Comparison of ENCODE assay signal across 9 cellular contexts in the genomic region with DNA sequence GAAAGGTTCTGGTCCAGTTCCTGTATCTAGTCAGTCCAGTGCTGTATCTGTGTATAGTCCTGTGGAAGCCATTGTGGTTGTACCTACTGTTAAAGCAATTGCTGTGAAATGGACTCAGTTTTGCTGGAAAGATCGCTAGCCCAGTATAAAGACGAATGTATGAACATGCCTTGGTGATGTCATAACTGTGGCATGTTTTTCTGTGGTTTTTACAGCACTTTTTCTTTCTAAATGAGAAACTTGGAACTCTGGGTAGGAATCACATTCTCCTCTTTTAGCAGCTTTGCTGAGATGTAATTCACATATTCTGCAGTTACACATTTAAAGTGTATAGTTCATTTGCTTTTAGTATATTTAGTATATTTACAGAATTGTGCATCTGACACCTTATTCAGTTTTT. TPM values are rescaled to one million over a fixed set of nuclear protein-coding genes. Genes with fewer than 3 reads are reported as not detected.
DNase-seq lines count a peak whose midpoint lies in the region; FAIRE-seq and TF ChIP-seq lines count a peak whose summit lies in the region.
"Had no signal": no experiment of that assay in that cellular context is flagged by ENCODE, and none has a peak within 500 bp of the region (broad histone marks: within the 10 kb centered on the region; RNA-seq: fewer than 3 reads in every experiment).

No MANE protein-coding gene starts in this region.

- no peak overlapping the region for H2BK15ac ChIP-seq in mesenchymal stem cell (ENCODE audit: low read depth, poor library complexity, severe bottlenecking)

- H2AK5ac ChIP-seq in mesenchymal stem cell (ENCODE audit: low read length, severe bottlenecking): no peak overlapping the region

- DNase-seq in AG10803 (ENCODE audit: low read depth) (peak; percentile 69), HT1080 (ENCODE audit: low read depth) (peak; percentile 53), bronchial epithelial cell (ENCODE audit: low read depth) (peak; percentile 77), mesenchymal stem cell (peak; percentile 75), NCI-H1105 treated with DMSO at 0.1 percent for 48 hours (lab: John Stamatoyannopoulos, UW) (no peak), NCI-H82 treated with DMSO at 0.1 percent for 48 hours (lab: John Stamatoyannopoulos, UW; ENCODE audit: unreplicated experiment) (no peak), HuH-7 (ENCODE audit: low spot score) (no peak)
- no peak for DNase-seq in activated CD4-positive, CD25-positive, alpha-beta regulatory T cell treated with anti-CD3 and anti-CD28 coated beads, Interleukin-2, amount 50 U/mL, for 72 hours
- DNase-seq: stimulated activated naive CD4-positive, alpha-beta T cell had no signal

- 14% methylated on average over 2 of the region's 2 CpGs for WGBS in mesenchymal stem cell

- peaks cover 3% of the 10 kb centered on the region for H3K36me3 ChIP-seq in bronchial epithelial cell (ENCODE audit: control insufficient read depth, insufficient read depth, low read length)
- peaks cover 4 to 39% of the 10 kb centered on the region in 2 experiments for H3K36me3 ChIP-seq in mesenchymal stem cell (ENCODE audit: control insufficient read depth in 1 of 2, insufficient read depth in 2 of 2, low read depth in 1 of 2, low read length in 2 of 2)

- H3K27ac ChIP-seq in mesenchymal stem cell (ENCODE audit: low read length, poor library complexity, severe bottlenecking): peak overlapping the region; percentile 57

- peaks cover 3% of the 10 kb centered on the region for H3K4me1 ChIP-seq in mesenchymal stem cell (ENCODE audit: control insufficient read depth, insufficient read depth, low read depth, low read length)

- no peaks in the 10 kb centered on the region for H3K9me3 ChIP-seq in mesenchymal stem cell (ENCODE audit: control insufficient read depth, low read length)

- H2BK12ac ChIP-seq in mesenchymal stem cell (ENCODE audit: low read length in 2 of 2): no peak overlapping the region

- H3K4me3 ChIP-seq in AG10803 (ENCODE audit: low read length) (no peak overlapping the region), bronchial epithelial cell (ENCODE audit: low read depth, low read length) (no peak overlapping the region), mesenchymal stem cell (ENCODE audit: insufficient read depth in 1 of 2, low read depth in 1 of 2, low read length in 2 of 2) (no peak overlapping the region)

- H3K4ac ChIP-seq in mesenchymal stem cell (ENCODE audit: low read depth in 1 of 2, low read length in 2 of 2): no peak overlapping the region

- H3K9ac ChIP-seq in mesenchymal stem cell (ENCODE audit: low read length): peak overlapping the region; percentile 39

- H3K4me2 ChIP-seq in mesenchymal stem cell (ENCODE audit: low read length, poor library complexity, severe bottlenecking): no peak overlapping the region

- H3K23ac ChIP-seq in mesenchymal stem cell (ENCODE audit: low read length in 2 of 2): no peak overlapping the region

- H3K27me3 ChIP-seq in bronchial epithelial cell (ENCODE audit: control insufficient read depth, insufficient read depth, low read length) (no peaks in the 10 kb centered on the region), mesenchymal stem cell (ENCODE audit: control insufficient read depth in 1 of 2, insufficient read depth in 1 of 2, low read length in 2 of 2) (no peaks in the 10 kb centered on the region)

- no peak overlapping the region for H4K91ac ChIP-seq in mesenchymal stem cell (ENCODE audit: low read length)

- no peak overlapping the region for H3K18ac ChIP-seq in mesenchymal stem cell (ENCODE audit: low read depth in 1 of 2, low read length in 2 of 2)

- no peak overlapping the region for H2BK120ac ChIP-seq in mesenchymal stem cell (ENCODE audit: low read depth, low read length)

- no peak overlapping the region for H2BK5ac ChIP-seq in mesenchymal stem cell (ENCODE audit: low read depth, low read length, poor library complexity, severe bottlenecking)

- H2AFZ ChIP-seq in mesenchymal stem cell (ENCODE audit: low read depth, low read length): no peak overlapping the region

- no peak overlapping the region for H3K14ac ChIP-seq in mesenchymal stem cell (ENCODE audit: low read length in 2 of 2)

- TF ChIP-seq CTCF in AG10803 (conservative IDR thresholded peaks at IDR 0.05; ENCODE audit: low read length) (no peak), bronchial epithelial cell (IDR thresholded peaks at IDR 0.05; ENCODE audit: insufficient read depth, low read length, severe bottlenecking) (no peak)

- no peak overlapping the region for H4K8ac ChIP-seq in mesenchymal stem cell (ENCODE audit: low read length)

- no peak for FAIRE-seq in bronchial epithelial cell (lab: Jason Lieb, UNC)

- H3K79me1 ChIP-seq in mesenchymal stem cell (replicated peaks; ENCODE audit: low read length, poor library complexity, severe bottlenecking): peaks cover 22% of the 10 kb centered on the region

RNA-seq across cellular contexts. Expression of gene MAP2K4, which starts 58.1 kb away (rescaled TPM):
- 18.7 and 22.9 TPM in 2 replicates for total RNA-seq in HT1080 (2014; rRNA removed; shearing (Covaris generic))
- polyA plus RNA-seq in HT1080 (2015; cell fraction: cytosol; rRNA removed): 19.7 and 26.6 TPM in 2 replicates
- 14.5 and 14.8 TPM in 2 replicates for polyA plus RNA-seq in HT1080 (2015; cell fraction: nucleus; rRNA removed)
- total RNA-seq in bronchial epithelial cell: 27.9 and 29.8 TPM in 2 replicates
- 20.1 TPM for polyA plus RNA-seq in mesenchymal stem cell (2013, experiment 1 of 2)
- polyA plus RNA-seq in mesenchymal stem cell (2013, experiment 2 of 2): 22.7 TPM

Comparison
In these comparisons a context has a peak if more than half of its experiments do, and no peak if none do; other contexts are left out.
1. DNase-seq: peak in AG10803 (single experiment), HT1080 (single experiment), bronchial epithelial cell (single experiment) and mesenchymal stem cell (single experiment); none in NCI-H1105 treated with DMSO at 0.1 percent for 48 hours (single experiment), NCI-H82 treated with DMSO at 0.1 percent for 48 hours (single experiment), HuH-7 (single experiment) and activated CD4-positive, CD25-positive, alpha-beta regulatory T cell treated with anti-CD3 and anti-CD28 coated beads, Interleukin-2, amount 50 U/mL, for 72 hours (single experiment).